Comparison of ENCODE assay signal across 10 cellular contexts in genomic region chr16:85238233-85238647, GRCh38.
DNase-seq lines count a peak whose midpoint lies in the region; ATAC-seq, FAIRE-seq and TF ChIP-seq lines count a peak whose summit lies in the region.
"Had no signal": no experiment of that assay in that cellular context is flagged by ENCODE, and none has a peak within 500 bp of the region (broad histone marks: within the 10 kb centered on the region; RNA-seq: fewer than 3 reads in every experiment).

No MANE protein-coding gene starts in this region.

- TF ChIP-seq CTCF in cardiac fibroblast (IDR thresholded peaks at IDR 0.05; ENCODE audit: low read depth, low read length) (no peak), kidney (IDR thresholded peaks at IDR 0.05; ENCODE audit: borderline replicate concordance, extremely low read depth, insufficient read depth) (no peak), transverse colon (IDR thresholded peaks at IDR 0.05) (no peak)

- DNase-seq in cardiac fibroblast (ENCODE audit: low read depth in 2 of 2) (peak; percentile 17 to 98), kidney (peak; percentile 94), transverse colon (peak; percentile 58), NAMALWA (ENCODE audit: low spot score) (no peak)
- no peak for DNase-seq in activated CD4-positive, alpha-beta T cell treated with anti-CD3 and anti-CD28 coated beads for 4 hours
- DNase-seq in activated CD8-positive, alpha-beta memory T cell treated with anti-CD3 and anti-CD28 coated beads, Interleukin-2, amount 50 U/mL, for 4 hours = no peak
- DNase-seq: foreskin keratinocyte, NCI-H526 had no signal

- in situ Hi-C loops in transverse colon (cut with MboI; ENCODE audit: low pct_ligation_motif_present in 1 of 4, low pct_unique_long_range_greater_than_20kb in 1 of 4, low sequenced_read_pairs in 3 of 4) = no loop called here

- no peak for ATAC-seq in HG03439 (IDR thresholded peaks at IDR 0.05; ENCODE audit: unreplicated experiment)
- ATAC-seq: foreskin keratinocyte had no signal

- TF ChIP-seq POLR2A in transverse colon (IDR thresholded peaks at IDR 0.05) = no peak

- no peak overlapping the region; the same call in 1 of the 2 replicates for H3K9ac ChIP-seq in HUES48 (ENCODE audit: low read depth, low read length)
- H3K9ac ChIP-seq in kidney (ENCODE audit: low read length in 2 of 2) = no peak overlapping the region

- H3K27me3 ChIP-seq in HUES48 (ENCODE audit: control insufficient read depth, insufficient read depth, low read length) (no peaks in the 10 kb centered on the region), transverse colon (peaks cover 32% of the 10 kb centered on the region)

- intact Hi-C loops in kidney (cut with DNase I) (no loop called here), transverse colon (cut with DNase I; ENCODE audit: low total_unique reads) (no loop called here)

- H3K9me3 ChIP-seq in HUES48 (ENCODE audit: control insufficient read depth, insufficient read depth, low read length) (no peaks in the 10 kb centered on the region), kidney (ENCODE audit: control insufficient read depth in 1 of 2, low read length in 2 of 2) (no peaks in the 10 kb centered on the region), transverse colon (no peaks in the 10 kb centered on the region)

- FAIRE-seq in kidney (lab: Jason Lieb, UNC) = no peak

- peak overlapping the region; percentile 55 for H3K27ac ChIP-seq in HUES48 (ENCODE audit: low read depth, low read length)
- no peak overlapping the region for H3K27ac ChIP-seq in kidney (ENCODE audit: low read depth in 2 of 2, low read length in 2 of 2)
- peak overlapping the region in 3 of 4 donors; percentile 21 to 46 (median 41) for H3K27ac ChIP-seq in transverse colon
- H3K27ac ChIP-seq: foreskin keratinocyte had no signal

- no peak for TF ChIP-seq EP300 in transverse colon (IDR thresholded peaks at IDR 0.05; ENCODE audit: low read depth)

- WGBS in transverse colon (ENCODE audit: low coverage in 1 of 2), 2 donors = 30 to 53% methylated on average over 3 to 14 of the region's 17 CpGs

- H3K4me3 ChIP-seq in HUES48 (ENCODE audit: low read depth, low read length) = no peak overlapping the region
- no peak overlapping the region for H3K4me3 ChIP-seq in cardiac fibroblast (replicated peaks in 1 of 2; ENCODE audit: low read depth in 2 of 2, low read length in 2 of 2)
- no peak overlapping the region for H3K4me3 ChIP-seq in kidney (ENCODE audit: low read length in 2 of 2)
- no peak overlapping the region for H3K4me3 ChIP-seq in transverse colon

- H3K36me3 ChIP-seq in HUES48 (ENCODE audit: control insufficient read depth, insufficient read depth, low read length) (no peaks in the 10 kb centered on the region), kidney (ENCODE audit: control insufficient read depth in 1 of 2, insufficient read depth in 2 of 2, low read length in 2 of 2) (no peaks in the 10 kb centered on the region), transverse colon (no peaks in the 10 kb centered on the region)

- H3K4me1 ChIP-seq in HUES48 (ENCODE audit: control insufficient read depth, insufficient read depth, low read length) (peaks cover 41% of the 10 kb centered on the region), kidney (ENCODE audit: control insufficient read depth in 1 of 2, insufficient read depth in 1 of 2, low read depth in 1 of 2, low read length in 2 of 2) (peaks cover 0 to 5% of the 10 kb centered on the region in 2 donors), transverse colon (peaks cover 0 to 32% (median 23%) of the 10 kb centered on the region in 4 donors)
- H3K4me1 ChIP-seq: foreskin keratinocyte had no signal

Comparison
In these comparisons a context has a peak if more than half of its experiments do, and no peak if none do; other contexts are left out.
1. H3K27ac ChIP-seq: peak in HUES48 (single experiment) and transverse colon (3 of 4); none in kidney (0 of 2).
2. DNase-seq: peak in cardiac fibroblast (2 of 2), kidney (single experiment) and transverse colon (single experiment); none in activated CD4-positive, alpha-beta T cell treated with anti-CD3 and anti-CD28 coated beads for 4 hours (0 of 2), activated CD8-positive, alpha-beta memory T cell treated with anti-CD3 and anti-CD28 coated beads, Interleukin-2, amount 50 U/mL, for 4 hours (single experiment) and NAMALWA (single experiment).